4 cellular contexts compared by ENCODE assay signal in genomic region chr7:153743435-153743834, GRCh38.
TF ChIP-seq lines count a peak whose summit lies in the region.

No MANE protein-coding gene starts in this region.

TF ChIP-seq in A549, 52 proteins besides CTCF, POLR2A, EP300 and RAD21:
- peak; percentile 86 for TF ChIP-seq MAFK (IDR thresholded peaks at IDR 0.05; ENCODE audit: partially characterized antibody)

TF ChIP-seq in IMR-90, 13 proteins besides CTCF, POLR2A, EP300 and RAD21:
- TF ChIP-seq MAFK (IDR thresholded peaks at IDR 0.05; ENCODE audit: low read depth, low read length): peak; percentile 89

TF ChIP-seq in K562, 482 proteins besides CTCF, POLR2A, EP300 and RAD21:
- peak; percentile 73 for TF ChIP-seq C11orf30 (IDR thresholded peaks at IDR 0.05; ENCODE audit: low read depth)
- TF ChIP-seq MAFF (IDR thresholded peaks at IDR 0.05; ENCODE audit: low read length): peak; percentile 83
- TF ChIP-seq ZNF316 (IDR thresholded peaks at IDR 0.05): peak; percentile 85
- peak; percentile 84 for TF ChIP-seq MAFK (IDR thresholded peaks at IDR 0.05; ENCODE audit: low read length)
- peak; percentile 68 for TF ChIP-seq MAFG (tag; conservative IDR thresholded peaks at IDR 0.05)

TF ChIP-seq in HepG2, 621 proteins besides CTCF, POLR2A, EP300 and RAD21:
- TF ChIP-seq MAFK (conservative IDR thresholded peaks at IDR 0.05 in 1 of 2, IDR thresholded peaks at IDR 0.05 in 1 of 2; ENCODE audit: low read length in 2 of 2) (peak; percentile 81 to 91), MAFF (IDR thresholded peaks at IDR 0.05; ENCODE audit: low read depth, low read length) (peak; percentile 85)
TF ChIP-seq in HepG2: peak in this region for 2; not testable (repeated sequence) for 619.
